In the genomic region with DNA sequence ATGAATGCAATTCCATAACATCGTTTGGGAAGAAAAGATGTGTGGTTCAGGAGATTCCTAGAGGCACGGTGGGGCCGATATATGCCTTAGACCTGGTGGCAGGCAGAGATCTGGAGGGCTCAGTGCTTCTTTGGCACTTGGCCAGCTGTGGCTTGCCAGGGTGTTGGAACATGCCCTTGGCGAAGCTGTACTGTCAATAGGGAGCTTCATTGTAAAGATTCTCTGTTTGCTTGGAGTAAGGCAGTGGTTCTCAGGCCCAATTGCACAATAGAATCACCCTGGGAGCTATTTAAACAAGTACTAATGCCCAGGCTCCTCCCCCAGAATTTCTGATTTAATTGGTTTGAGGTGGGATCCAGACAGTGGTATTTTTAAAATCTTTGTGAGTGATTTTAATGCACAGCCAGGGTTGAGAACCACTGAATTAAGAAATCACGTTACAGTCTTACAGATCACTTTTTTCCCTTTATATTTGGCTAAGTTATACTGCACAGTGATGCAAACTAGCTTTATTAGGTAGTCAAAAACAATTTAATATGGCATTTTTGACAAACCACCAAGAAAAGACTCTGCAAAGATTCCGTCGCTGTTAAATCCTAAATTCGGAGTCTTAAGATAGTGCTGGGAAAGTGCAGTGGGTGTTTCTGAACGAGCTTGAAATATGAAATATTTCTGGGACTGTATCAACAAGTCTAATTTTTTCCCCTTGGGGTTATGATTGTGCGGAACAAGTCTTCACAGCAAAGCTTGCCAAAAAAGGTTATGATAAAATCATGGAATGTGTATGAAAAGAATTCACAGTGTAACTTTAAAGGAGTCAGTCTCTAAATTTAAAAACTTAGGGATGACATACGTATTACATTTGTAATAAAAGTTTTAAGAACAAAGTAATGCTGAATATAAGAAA, we compare ENCODE assay signal across 9 cellular contexts.
DNase-seq lines count a peak whose midpoint lies in the region; ATAC-seq and TF ChIP-seq lines count a peak whose summit lies in the region.
"Had no signal": no experiment of that assay in that cellular context is flagged by ENCODE, and none has a peak within 500 bp of the region (broad histone marks: within the 10 kb centered on the region; RNA-seq: fewer than 3 reads in every experiment).

No MANE protein-coding gene starts in this region.

- H3K4me3 ChIP-seq in epithelial cell of esophagus (ENCODE audit: low read length): no peak overlapping the region

- peak; percentile 55 for ATAC-seq in omental fat pad (ENCODE audit: low FRiP score)
- ATAC-seq in GM21515 (IDR thresholded peaks at IDR 0.05; ENCODE audit: unreplicated experiment): no peak
- ATAC-seq in GM21367 (IDR thresholded peaks at IDR 0.05; ENCODE audit: unreplicated experiment): no peak

- no peak for TF ChIP-seq CTCF in epithelial cell of esophagus (IDR thresholded peaks at IDR 0.05; ENCODE audit: insufficient read depth, low read depth, low read length, missing control alignments)
- TF ChIP-seq CTCF in omental fat pad (IDR thresholded peaks at IDR 0.05): no peak

- DNase-seq in Ammon's horn (ENCODE audit: low spot score): peak; percentile 57
- DNase-seq in NCI-H226: peak; percentile 71
- peak; percentile 91 for DNase-seq in epithelial cell of esophagus (ENCODE audit: low read depth)
- DNase-seq in omental fat pad (ENCODE audit: low spot score): no peak
- DNase-seq in activated CD4-positive, alpha-beta T cell treated with anti-CD3 and anti-CD28 coated beads, Interleukin-2, amount 50 U/mL, for 48 hours: no peak
- no peak for DNase-seq in activated T-cell treated with anti-CD3 and anti-CD28 coated beads for 4 hours
- DNase-seq: stimulated activated CD4-positive, alpha-beta T cell treated with anti-CD3 and anti-CD28 coated beads, Interleukin-2, amount 100 ng/mL, for 48 hours had no signal

Comparison
In these comparisons a context has a peak if more than half of its experiments do, and no peak if none do; other contexts are left out.
1. DNase-seq: peak in Ammon's horn (single experiment), NCI-H226 (single experiment) and epithelial cell of esophagus (single experiment); none in omental fat pad (single experiment), activated CD4-positive, alpha-beta T cell treated with anti-CD3 and anti-CD28 coated beads, Interleukin-2, amount 50 U/mL, for 48 hours (0 of 2) and activated T-cell treated with anti-CD3 and anti-CD28 coated beads for 4 hours (single experiment).